Comparison of ENCODE assay signal across 8 cellular contexts in the genomic region with DNA sequence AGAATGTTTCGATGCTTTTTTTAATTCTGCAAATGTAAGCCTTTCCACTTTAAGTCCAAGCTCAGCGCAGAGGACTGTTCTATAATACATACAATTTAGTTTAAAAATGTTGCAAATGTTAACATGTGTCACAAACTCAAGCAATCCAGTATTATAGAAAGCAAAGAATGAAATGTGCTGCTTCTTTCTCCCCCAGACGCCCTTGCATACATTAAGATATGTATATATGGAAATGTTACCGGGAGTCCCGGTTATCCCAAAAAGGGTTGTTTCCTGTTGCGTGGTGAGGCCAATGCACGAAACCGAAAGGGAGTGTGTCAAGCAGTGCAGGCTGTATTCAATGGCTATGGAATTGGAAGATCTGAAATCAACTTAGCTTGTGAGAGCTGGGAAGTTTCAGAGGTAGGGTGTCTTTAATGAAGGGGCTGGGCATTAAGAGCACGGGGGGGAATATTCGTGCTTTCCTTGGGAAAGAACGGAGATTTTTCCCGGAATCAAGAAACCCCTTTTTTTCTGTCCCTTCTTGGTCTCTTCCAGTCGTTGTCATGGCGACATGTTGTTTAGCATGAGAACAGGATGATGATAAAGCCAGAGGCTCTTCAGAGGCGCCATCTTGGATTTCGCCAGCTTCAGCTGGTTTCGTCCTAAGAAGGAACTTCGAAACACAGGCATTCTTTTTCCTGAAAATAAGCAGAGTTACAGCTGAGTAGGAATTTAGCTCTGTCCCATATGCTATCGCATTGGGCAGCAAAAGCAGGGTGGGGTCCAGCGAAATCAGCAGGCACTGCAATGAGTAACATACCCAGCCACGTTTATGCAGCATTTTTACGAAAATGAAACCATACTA. TPM values are rescaled to one million over a fixed set of nuclear protein-coding genes. Genes with fewer than 3 reads are reported as not detected.
DNase-seq lines count a peak whose midpoint lies in the region; ATAC-seq and FAIRE-seq lines count a peak whose summit lies in the region.

No MANE protein-coding gene starts in this region.

- peak overlapping the region; percentile 84 for H3K9ac ChIP-seq in endocrine pancreas (ENCODE audit: control insufficient read depth, insufficient read depth, low read length)
- H3K9ac ChIP-seq in mesenchymal stem cell (ENCODE audit: low read length): peak overlapping the region; percentile 95

- no peaks in the 10 kb centered on the region for H3K27me3 ChIP-seq in endocrine pancreas (ENCODE audit: control insufficient read depth, insufficient read depth, low read length)
- H3K27me3 ChIP-seq in mesenchymal stem cell (ENCODE audit: control insufficient read depth in 1 of 2, insufficient read depth in 1 of 2, low read length in 2 of 2): no peaks in the 10 kb centered on the region

- H4K8ac ChIP-seq in mesenchymal stem cell (ENCODE audit: low read length): peak overlapping the region; percentile 88

- peak overlapping the region in 1 of 2 experiments; percentile 87 for H3K14ac ChIP-seq in mesenchymal stem cell (ENCODE audit: low read length in 2 of 2)

- peak overlapping the region; percentile 90 for H4K91ac ChIP-seq in mesenchymal stem cell (ENCODE audit: low read length)

- peak overlapping the region; percentile 85 for H2BK5ac ChIP-seq in mesenchymal stem cell (ENCODE audit: low read depth, low read length, poor library complexity, severe bottlenecking)

- no peak overlapping the region for H2BK15ac ChIP-seq in mesenchymal stem cell (ENCODE audit: low read depth, poor library complexity, severe bottlenecking)

- peak overlapping the region; percentile 24 to 99 for H3K4ac ChIP-seq in mesenchymal stem cell (ENCODE audit: low read depth in 1 of 2, low read length in 2 of 2)

- peak; percentile 92 for DNase-seq in COLO829 (ENCODE audit: low spot score)
- peak; percentile 75 for DNase-seq in HTR-8/SVneo (ENCODE audit: insufficient read length, low spot score)
- peak; percentile 93 for DNase-seq in NOMO-1 treated with DMSO at 0.1 percent for 48 hours (lab: John Stamatoyannopoulos, UW; ENCODE audit: unreplicated experiment)
- peak; percentile 30 to 46 (median 45) for DNase-seq in activated CD8-positive, alpha-beta memory T cell treated with anti-CD3 and anti-CD28 coated beads for 48 hours (ENCODE audit: low read depth in 2 of 3, low spot score in 2 of 3)
- peak; percentile 99 for DNase-seq in mesenchymal stem cell
- DNase-seq in stimulated activated CD8-positive, alpha-beta memory T cell treated with anti-CD3 and anti-CD28 coated beads, Interleukin-12 subunit alpha, Interleukin-12 subunit beta, amount 100 ng/mL, for 4 hours (ENCODE audit: low read depth): peak; percentile 56

- no peak overlapping the region for H3K23ac ChIP-seq in mesenchymal stem cell (ENCODE audit: low read length in 2 of 2)

- H2BK12ac ChIP-seq in mesenchymal stem cell (ENCODE audit: low read length in 2 of 2): peak overlapping the region in 1 of 2 experiments; percentile 57

- H3K4me1 ChIP-seq in endocrine pancreas (ENCODE audit: control insufficient read depth, insufficient read depth, low read length) (no peaks in the 10 kb centered on the region), mesenchymal stem cell (ENCODE audit: control insufficient read depth, insufficient read depth, low read depth, low read length) (peaks cover 5% of the 10 kb centered on the region)

- H3K4me3 ChIP-seq in endocrine pancreas (ENCODE audit: control insufficient read depth, insufficient read depth, low read length) (peak overlapping the region; percentile 99), mesenchymal stem cell (ENCODE audit: insufficient read depth in 1 of 2, low read depth in 1 of 2, low read length in 2 of 2) (peak overlapping the region; percentile 67 to 81)

- H3K27ac ChIP-seq in mesenchymal stem cell (ENCODE audit: low read length, poor library complexity, severe bottlenecking): peak overlapping the region; percentile 99

- H3K9me3 ChIP-seq in endocrine pancreas (ENCODE audit: control insufficient read depth, low read length) (no peaks in the 10 kb centered on the region), mesenchymal stem cell (ENCODE audit: control insufficient read depth, low read length) (no peaks in the 10 kb centered on the region)

- peak overlapping the region; percentile 89 for H3K4me2 ChIP-seq in mesenchymal stem cell (ENCODE audit: low read length, poor library complexity, severe bottlenecking)

- peak overlapping the region; percentile 80 for H2BK120ac ChIP-seq in mesenchymal stem cell (ENCODE audit: low read depth, low read length)

- FAIRE-seq in HTR-8/SVneo (lab: Jason Lieb, UNC): no peak

- ATAC-seq in GM21367 (IDR thresholded peaks at IDR 0.05; ENCODE audit: unreplicated experiment): peak; percentile 56

- peaks cover 5% of the 10 kb centered on the region for H3K79me1 ChIP-seq in mesenchymal stem cell (replicated peaks; ENCODE audit: low read length, poor library complexity, severe bottlenecking)

- no peaks in the 10 kb centered on the region for H3K36me3 ChIP-seq in endocrine pancreas (ENCODE audit: control insufficient read depth, insufficient read depth, low read length)
- no peaks in the 10 kb centered on the region for H3K36me3 ChIP-seq in mesenchymal stem cell (ENCODE audit: control insufficient read depth in 1 of 2, insufficient read depth in 2 of 2, low read depth in 1 of 2, low read length in 2 of 2)

- H2AFZ ChIP-seq in mesenchymal stem cell (ENCODE audit: low read depth, low read length): no peak overlapping the region

- 2% methylated on average over 19 of the region's 22 CpGs for WGBS in mesenchymal stem cell

- no peak overlapping the region for H2AK5ac ChIP-seq in mesenchymal stem cell (ENCODE audit: low read length, severe bottlenecking)

- H3K18ac ChIP-seq in mesenchymal stem cell (ENCODE audit: low read depth in 1 of 2, low read length in 2 of 2): peak overlapping the region; percentile 88 to 99

RNA-seq across cellular contexts. Expression of gene NQO2, which starts 10.1 kb away (rescaled TPM):
- polyA plus RNA-seq in mesenchymal stem cell (2013, experiment 1 of 2): 20.8 TPM
- 21.0 TPM for polyA plus RNA-seq in mesenchymal stem cell (2013, experiment 2 of 2)

RNA-seq across cellular contexts. Expression of gene SERPINB6, which starts 18.2 kb away (rescaled TPM):
- 173 TPM for polyA plus RNA-seq in mesenchymal stem cell (2013, experiment 1 of 2)
- 171 TPM for polyA plus RNA-seq in mesenchymal stem cell (2013, experiment 2 of 2)

Comparison
In these comparisons a context has a peak if more than half of its experiments do, and no peak if none do; other contexts are left out.
1. Peak in every context shown above with its lines: DNase-seq, ATAC-seq, H3K4me3 ChIP-seq and H3K27ac ChIP-seq.
2. DNase-seq: peak in every context shown above with its lines; median percentile 99 in mesenchymal stem cell; 93 in NOMO-1 treated with DMSO at 0.1 percent for 48 hours; 92 in COLO829; 75 in HTR-8/SVneo; 56 in stimulated activated CD8-positive, alpha-beta memory T cell treated with anti-CD3 and anti-CD28 coated beads, Interleukin-12 subunit alpha, Interleukin-12 subunit beta, amount 100 ng/mL, for 4 hours; 45 in activated CD8-positive, alpha-beta memory T cell treated with anti-CD3 and anti-CD28 coated beads for 48 hours.